Comparison of ENCODE assay signal across 26 cellular contexts in genomic region chr16:19228057-19228456, GRCh38. TPM values are rescaled to one million over a fixed set of nuclear protein-coding genes. Genes with fewer than 3 reads are reported as not detected.
DNase-seq lines count a peak whose midpoint lies in the region; ATAC-seq and TF ChIP-seq lines count a peak whose summit lies in the region.
"Had no signal": no experiment of that assay in that cellular context is flagged by ENCODE, and none has a peak within 500 bp of the region (broad histone marks: within the 10 kb centered on the region; RNA-seq: fewer than 3 reads in every experiment).

No MANE protein-coding gene starts in this region.

- no peaks in the 10 kb centered on the region for H3K79me1 ChIP-seq in mesenchymal stem cell (replicated peaks; ENCODE audit: low read length, poor library complexity, severe bottlenecking)

- no peak for ATAC-seq in GM21723 (IDR thresholded peaks at IDR 0.05; ENCODE audit: unreplicated experiment)
- ATAC-seq: activated CD8-positive, alpha-beta memory T cell treated with anti-CD3 and anti-CD28 coated beads, Interleukin-2, amount 10 ng/mL, durations not matched to agents 7 days and 5 days; activated T-cell treated with anti-CD3 and anti-CD28 coated beads, Interleukin-2, amount 50 U/mL, for 72 hours; HepG2; stimulated activated naive CD8-positive, alpha-beta T cell treated with anti-CD3 and anti-CD28 coated beads, Interleukin-15, Interleukin-2, amounts not matched to agents 100 U/mL and 50 U/mL, for 24 hours had no signal

- no peaks in the 10 kb centered on the region for H3K27me3 ChIP-seq in mesenchymal stem cell (ENCODE audit: control insufficient read depth in 1 of 2, insufficient read depth in 1 of 2, low read length in 2 of 2)
- H3K27me3 ChIP-seq in stomach smooth muscle (ENCODE audit: control insufficient read depth in 1 of 2, insufficient read depth in 2 of 2, low read length in 2 of 2), result no peaks in the 10 kb centered on the region
- H3K27me3 ChIP-seq: spleen, vagina had no signal

- H3K14ac ChIP-seq in mesenchymal stem cell (ENCODE audit: low read length in 2 of 2), result no peak overlapping the region

- H3K4me1 ChIP-seq in mesenchymal stem cell (ENCODE audit: control insufficient read depth, insufficient read depth, low read depth, low read length), result peaks cover 1% of the 10 kb centered on the region
- H3K4me1 ChIP-seq in stomach smooth muscle (ENCODE audit: control insufficient read depth, insufficient read depth, low read length), result peaks cover 24% of the 10 kb centered on the region
- H3K4me1 ChIP-seq: spleen, vagina had no signal

- H3K36me3 ChIP-seq in mesenchymal stem cell (ENCODE audit: control insufficient read depth in 1 of 2, insufficient read depth in 2 of 2, low read depth in 1 of 2, low read length in 2 of 2) (no peaks in the 10 kb centered on the region), stomach smooth muscle (ENCODE audit: control insufficient read depth in 2 of 2, insufficient read depth in 2 of 2, low read length in 2 of 2) (peaks cover 9% of the 10 kb centered on the region in 2 donors)

- no peak overlapping the region for H3K4me3 ChIP-seq in mesenchymal stem cell (ENCODE audit: insufficient read depth in 1 of 2, low read depth in 1 of 2, low read length in 2 of 2)
- no peak overlapping the region for H3K4me3 ChIP-seq in stomach smooth muscle (ENCODE audit: low read length in 2 of 2)
- H3K4me3 ChIP-seq: spleen, vagina had no signal

- H3K9me3 ChIP-seq in mesenchymal stem cell (ENCODE audit: control insufficient read depth, low read length) (peaks cover 15% of the 10 kb centered on the region), stomach smooth muscle (ENCODE audit: control insufficient read depth in 2 of 2, low read length in 2 of 2) (peaks cover 0 to 2% of the 10 kb centered on the region in 2 donors)
- H3K9me3 ChIP-seq: SK-N-SH, vagina had no signal

- H3K9ac ChIP-seq in mesenchymal stem cell (ENCODE audit: low read length) (no peak overlapping the region), stomach smooth muscle (ENCODE audit: low read length in 2 of 2) (no peak overlapping the region)
- H3K9ac ChIP-seq: SK-N-SH had no signal

- H4K8ac ChIP-seq in mesenchymal stem cell (ENCODE audit: low read length), result no peak overlapping the region

- 65% methylated on average over 4 of the region's 4 CpGs for WGBS in mesenchymal stem cell

- no peak overlapping the region for H3K18ac ChIP-seq in mesenchymal stem cell (ENCODE audit: low read depth in 1 of 2, low read length in 2 of 2)

- H2BK15ac ChIP-seq in mesenchymal stem cell (ENCODE audit: low read depth, poor library complexity, severe bottlenecking), result no peak overlapping the region

- H3K27ac ChIP-seq in caudate nucleus (ENCODE audit: low read depth, low read length), result peak overlapping the region; percentile 47
- H3K27ac ChIP-seq in mesenchymal stem cell (ENCODE audit: low read length, poor library complexity, severe bottlenecking), result peak overlapping the region; percentile 36
- H3K27ac ChIP-seq in stomach smooth muscle (ENCODE audit: low read length), result peak overlapping the region; percentile 31
- H3K27ac ChIP-seq: C4-2B, spleen, vagina had no signal

- DNase-seq in caudate nucleus (lab: John Stamatoyannopoulos, UW) (no peak), mesenchymal stem cell (no peak), SHP77 treated with DMSO at 0.1 percent for 48 hours (lab: John Stamatoyannopoulos, UW) (no peak), HuH-7.5 (ENCODE audit: low spot score) (no peak)
- DNase-seq: activated CD4-positive, alpha-beta T cell treated with anti-CD3 and anti-CD28 coated beads for 4 hours; activated CD8-positive, alpha-beta memory T cell treated with anti-CD3 and anti-CD28 coated beads, Interleukin-2, amount 10 ng/mL, durations not matched to agents 7 days and 5 days; activated naive CD4-positive, alpha-beta T cell treated with anti-CD3 and anti-CD28 coated beads for 36 hours; activated T-cell treated with anti-CD3 and anti-CD28 coated beads, Interleukin-2, amount 50 U/mL, for 72 hours; DMS 273 treated with DMSO at 0.1 percent for 48 hours; mammary epithelial cell; naive B cell; NCI-H1048; NCI-H187; NCI-H2171 treated with DMSO at 0.1 percent for 48 hours; retina; SK-N-SH; spleen; stimulated activated CD4-positive, alpha-beta T cell treated with anti-CD3 and anti-CD28 coated beads, Interleukin-4, amount 100 ng/mL, for 1 hour; stimulated activated naive CD8-positive, alpha-beta T cell treated with anti-CD3 and anti-CD28 coated beads, Interleukin-15, Interleukin-2, amounts not matched to agents 100 U/mL and 50 U/mL, for 24 hours; T-helper 2 cell had no signal

- H3K4ac ChIP-seq in mesenchymal stem cell (ENCODE audit: low read depth in 1 of 2, low read length in 2 of 2), result no peak overlapping the region

- no peak overlapping the region for H3K23ac ChIP-seq in mesenchymal stem cell (ENCODE audit: low read length in 2 of 2)

- no peak overlapping the region for H3K4me2 ChIP-seq in mesenchymal stem cell (ENCODE audit: low read length, poor library complexity, severe bottlenecking)
- H3K4me2 ChIP-seq: SK-N-SH had no signal

- H2AFZ ChIP-seq in mesenchymal stem cell (ENCODE audit: low read depth, low read length), result no peak overlapping the region

- no peak overlapping the region for H2BK120ac ChIP-seq in mesenchymal stem cell (ENCODE audit: low read depth, low read length)

- H2AK5ac ChIP-seq in mesenchymal stem cell (ENCODE audit: low read length, severe bottlenecking), result no peak overlapping the region

- no peak for TF ChIP-seq EP300 in Ishikawa (IDR thresholded peaks at IDR 0.05; ENCODE audit: borderline replicate concordance)

- no peak for TF ChIP-seq RAD21 in Ishikawa (IDR thresholded peaks at IDR 0.05; ENCODE audit: low read depth)

- no peak overlapping the region for H2BK5ac ChIP-seq in mesenchymal stem cell (ENCODE audit: low read depth, low read length, poor library complexity, severe bottlenecking)

- no peak overlapping the region for H2BK12ac ChIP-seq in mesenchymal stem cell (ENCODE audit: low read length in 2 of 2)

- H4K91ac ChIP-seq in mesenchymal stem cell (ENCODE audit: low read length), result no peak overlapping the region

TF ChIP-seq in Ishikawa, 13 proteins besides CTCF, POLR2A, EP300 and RAD21:
- TF ChIP-seq TCF12 (IDR thresholded peaks at IDR 0.05; ENCODE audit: low read depth) (no peak; the same call in 1 of the 2 replicates), TEAD4 (IDR thresholded peaks at IDR 0.05) (peak; percentile 47; the same call in 1 of the 2 replicates), CEBPB (IDR thresholded peaks at IDR 0.05) (peak; percentile 22; the same call in 1 of the 2 replicates)
- TF ChIP-seq, protein P1, sequence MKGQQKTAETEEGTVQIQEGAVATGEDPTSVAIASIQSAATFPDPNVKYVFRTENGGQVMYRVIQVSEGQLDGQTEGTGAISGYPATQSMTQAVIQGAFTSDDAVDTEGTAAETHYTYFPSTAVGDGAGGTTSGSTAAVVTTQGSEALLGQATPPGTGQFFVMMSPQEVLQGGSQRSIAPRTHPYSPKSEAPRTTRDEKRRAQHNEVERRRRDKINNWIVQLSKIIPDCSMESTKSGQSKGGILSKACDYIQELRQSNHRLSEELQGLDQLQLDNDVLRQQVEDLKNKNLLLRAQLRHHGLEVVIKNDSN (IDR thresholded peaks at IDR 0.05), result peak; percentile 87

RNA-seq across cellular contexts. Expression of gene CLEC19A, which starts 57.5 kb away (rescaled TPM):
- polyA plus RNA-seq in mesenchymal stem cell (2013, experiment 1 of 2), result not detected
- polyA plus RNA-seq in mesenchymal stem cell (2013, experiment 2 of 2), result not detected
- polyA plus RNA-seq: HepG2, mammary epithelial cell, SK-N-SH, spleen had no signal
